Comparison of ENCODE assay signal across 27 cellular contexts in genomic region chr1:65985393-65986066, GRCh38.
"Had no signal": no experiment of that assay in that cellular context is flagged by ENCODE, and none has a peak within 500 bp of the region (broad histone marks: within the 10 kb centered on the region; RNA-seq: fewer than 3 reads in every experiment).

No MANE protein-coding gene starts in this region.

- H3K4me2 ChIP-seq: smooth muscle cell had no signal

- ATAC-seq: activated naive CD8-positive, alpha-beta T cell treated with anti-CD3 and anti-CD28 coated beads, Interleukin-2, amount 50 U/mL, for 24 hours; heart left ventricle; naive thymus-derived CD8-positive, alpha-beta T cell; stimulated activated memory B cell treated with anti-CD40 and anti-IgM and Interleukin-4, amounts not matched to agents 10 μg/mL and 1 μg/mL and 100 μg/mL, for 72 hours; stimulated activated naive CD8-positive, alpha-beta T cell treated with anti-CD3 and anti-CD28 coated beads, Interleukin-15, amount 100 ng/mL, for 72 hours; upper lobe of right lung had no signal

- H3K4me1 ChIP-seq: heart left ventricle, parathyroid adenoma, suprapubic skin, upper lobe of right lung had no signal

- H3K36me3 ChIP-seq: cardiac muscle cell, heart left ventricle, suprapubic skin, tibial artery, upper lobe of right lung had no signal

- H2AFZ ChIP-seq: parathyroid adenoma had no signal

- H3K9me3 Mint-ChIP-seq: activated CD4-positive, alpha-beta memory T cell treated with anti-CD3 and anti-CD28 coated beads for 36 hours; activated CD4-positive, alpha-beta T cell treated with anti-CD3 and anti-CD28 coated beads, Interleukin-2, amount 10 ng/mL, durations not matched to agents 24 days and 14 days; activated naive CD8-positive, alpha-beta T cell treated with anti-CD3 and anti-CD28 coated beads, Interleukin-2, amount 50 U/mL, for 24 hours; activated T-cell treated with anti-CD3 and anti-CD28 coated beads, Interleukin-2, amount 50 U/mL, for 24 hours; memory B cell; naive thymus-derived CD8-positive, alpha-beta T cell; neural crest cell; stimulated activated memory B cell treated with anti-CD40 and anti-IgM and Interleukin-4, amounts not matched to agents 10 μg/mL and 1 μg/mL and 100 μg/mL, for 72 hours; stimulated activated naive CD8-positive, alpha-beta T cell treated with anti-CD3 and anti-CD28 coated beads, Interleukin-15, amount 100 ng/mL, for 72 hours had no signal

- H3K9me3 ChIP-seq: heart left ventricle, suprapubic skin, tibial artery, upper lobe of right lung had no signal

- H3K36me3 Mint-ChIP-seq: activated CD4-positive, alpha-beta memory T cell treated with anti-CD3 and anti-CD28 coated beads for 36 hours; immature natural killer cell; memory B cell; naive thymus-derived CD8-positive, alpha-beta T cell; stimulated activated memory B cell treated with anti-CD40 and anti-IgM and Interleukin-4, amounts not matched to agents 10 μg/mL and 1 μg/mL and 100 μg/mL, for 72 hours had no signal

- H3K4me1 Mint-ChIP-seq: activated CD4-positive, alpha-beta T cell treated with anti-CD3 and anti-CD28 coated beads, Interleukin-2, amount 10 ng/mL, durations not matched to agents 24 days and 14 days; activated naive CD8-positive, alpha-beta T cell treated with anti-CD3 and anti-CD28 coated beads, Interleukin-2, amount 50 U/mL, for 24 hours; immature natural killer cell; memory B cell; naive thymus-derived CD8-positive, alpha-beta T cell; neural crest cell; stimulated activated memory B cell treated with anti-CD40 and anti-IgM and Interleukin-4, amounts not matched to agents 10 μg/mL and 1 μg/mL and 100 μg/mL, for 72 hours; stimulated activated naive CD8-positive, alpha-beta T cell treated with anti-CD3 and anti-CD28 coated beads, Interleukin-15, amount 100 ng/mL, for 72 hours had no signal

- H3K27me3 ChIP-seq: cardiac muscle cell, suprapubic skin, tibial artery, upper lobe of right lung had no signal

- H3K27ac Mint-ChIP-seq: activated CD4-positive, alpha-beta memory T cell treated with anti-CD3 and anti-CD28 coated beads for 36 hours; activated CD4-positive, alpha-beta T cell treated with anti-CD3 and anti-CD28 coated beads, Interleukin-2, amount 10 ng/mL, durations not matched to agents 24 days and 14 days; activated naive CD8-positive, alpha-beta T cell treated with anti-CD3 and anti-CD28 coated beads, Interleukin-2, amount 50 U/mL, for 24 hours; activated T-cell treated with anti-CD3 and anti-CD28 coated beads, Interleukin-2, amount 50 U/mL, for 24 hours; immature natural killer cell; memory B cell; naive thymus-derived CD8-positive, alpha-beta T cell; stimulated activated memory B cell treated with anti-CD40 and anti-IgM and Interleukin-4, amounts not matched to agents 10 μg/mL and 1 μg/mL and 100 μg/mL, for 72 hours had no signal

- H3K4me3 ChIP-seq: cardiac muscle cell, heart left ventricle, smooth muscle cell, suprapubic skin, tibial artery, upper lobe of right lung had no signal

- H3K27ac ChIP-seq: cardiac muscle cell, heart left ventricle, parathyroid adenoma, suprapubic skin, tibial artery, upper lobe of right lung had no signal

- H3K4me3 Mint-ChIP-seq: activated CD4-positive, alpha-beta memory T cell treated with anti-CD3 and anti-CD28 coated beads for 36 hours; activated CD4-positive, alpha-beta T cell treated with anti-CD3 and anti-CD28 coated beads, Interleukin-2, amount 10 ng/mL, durations not matched to agents 24 days and 14 days; activated naive CD8-positive, alpha-beta T cell treated with anti-CD3 and anti-CD28 coated beads, Interleukin-2, amount 50 U/mL, for 24 hours; activated T-cell treated with anti-CD3 and anti-CD28 coated beads, Interleukin-2, amount 50 U/mL, for 24 hours; immature natural killer cell; memory B cell; naive thymus-derived CD8-positive, alpha-beta T cell; neural crest cell; stimulated activated memory B cell treated with anti-CD40 and anti-IgM and Interleukin-4, amounts not matched to agents 10 μg/mL and 1 μg/mL and 100 μg/mL, for 72 hours; stimulated activated naive CD8-positive, alpha-beta T cell treated with anti-CD3 and anti-CD28 coated beads, Interleukin-15, amount 100 ng/mL, for 72 hours had no signal

- H3K79me2 ChIP-seq: parathyroid adenoma had no signal

- DNase-seq: activated CD4-positive, alpha-beta memory T cell treated with anti-CD3 and anti-CD28 coated beads for 36 hours; activated CD4-positive, alpha-beta T cell treated with anti-CD3 and anti-CD28 coated beads, Interleukin-2, amount 10 ng/mL, durations not matched to agents 24 days and 14 days; activated CD4-positive, CD25-positive, alpha-beta regulatory T cell treated with anti-CD3 and anti-CD28 coated beads, Interleukin-2, amount 50 U/mL, for 72 hours; activated CD8-positive, alpha-beta memory T cell treated with anti-CD3 and anti-CD28 coated beads, Interleukin-2, amount 50 U/mL, for 48 hours; activated gamma-delta T cell treated with Interleukin-2 at 50 U/mL for 16 hours; activated naive CD4-positive, alpha-beta T cell treated with anti-CD3 and anti-CD28 coated beads, Interleukin-2, amount 50 U/mL, for 16 hours; activated naive CD8-positive, alpha-beta T cell treated with anti-CD3 and anti-CD28 coated beads, Interleukin-2, amount 50 U/mL, for 24 hours; activated T-cell treated with anti-CD3 and anti-CD28 coated beads, Interleukin-2, amount 50 U/mL, for 24 hours; cortex of kidney; heart left ventricle; immature natural killer cell; kidney; naive thymus-derived CD8-positive, alpha-beta T cell; stimulated activated CD4-positive, alpha-beta T cell treated with anti-CD3 and anti-CD28 coated beads, Interleukin-1b, Interleukin-23, amount 100 ng/mL, for 48 hours; stimulated activated CD4-positive, alpha-beta T cell treated with anti-CD3 and anti-CD28 coated beads, Interleukin-4, amount 100 ng/mL, for 4 hours; stimulated activated CD8-positive, alpha-beta memory T cell treated with anti-CD3 and anti-CD28 coated beads, Interleukin-4, amount 100 ng/mL, for 48 hours; stimulated activated naive CD8-positive, alpha-beta T cell treated with anti-CD3 and anti-CD28 coated beads, Interleukin-15, amount 100 ng/mL, for 72 hours; T-helper 2 cell; tibial artery; upper lobe of right lung had no signal

- H3K9ac ChIP-seq: parathyroid adenoma had no signal
